Comparison of ENCODE assay signal across 21 cellular contexts in genomic region chr2:194090251-194090905, GRCh38.
DNase-seq lines count a peak whose midpoint lies in the region; ATAC-seq and TF ChIP-seq lines count a peak whose summit lies in the region.
"Had no signal": no experiment of that assay in that cellular context is flagged by ENCODE, and none has a peak within 500 bp of the region (broad histone marks: within the 10 kb centered on the region; RNA-seq: fewer than 3 reads in every experiment).

No MANE protein-coding gene starts in this region.

- no peak overlapping the region for H3K4me3 ChIP-seq in BE2C (ENCODE audit: low read depth, low read length)
- H3K4me3 ChIP-seq in spleen, result no peak overlapping the region
- H3K4me3 ChIP-seq: BLaER1, GM23248, PC-9 had no signal

- H3K9me3 Mint-ChIP-seq in chondrocyte (ENCODE audit: low read depth) (peaks cover 2% of the 10 kb centered on the region), type B pancreatic cell (no peaks in the 10 kb centered on the region)

- H3K4me3 Mint-ChIP-seq in chondrocyte (ENCODE audit: unreplicated experiment), result no peak overlapping the region
- H3K4me3 Mint-ChIP-seq in type B pancreatic cell, result no peak overlapping the region
- H3K4me3 Mint-ChIP-seq: CD4-positive, CD25-positive, alpha-beta regulatory T cell had no signal

- H3K4me1 Mint-ChIP-seq in chondrocyte (ENCODE audit: low read depth), result peaks cover 4% of the 10 kb centered on the region
- H3K4me1 Mint-ChIP-seq in type B pancreatic cell (ENCODE audit: unreplicated experiment), result peaks cover 16% of the 10 kb centered on the region
- H3K4me1 Mint-ChIP-seq: CD4-positive, CD25-positive, alpha-beta regulatory T cell had no signal

- H3K27me3 ChIP-seq in BE2C, result no peaks in the 10 kb centered on the region
- no peaks in the 10 kb centered on the region for H3K27me3 ChIP-seq in spleen (replicated peaks in 1 of 7)
- H3K27me3 ChIP-seq: BLaER1 had no signal

- no peaks in the 10 kb centered on the region for H3K9me3 ChIP-seq in BE2C
- H3K9me3 ChIP-seq in spleen, result peaks cover 0 to 5% (median 0%) of the 10 kb centered on the region in 8 donors

- no peak for TF ChIP-seq POLR2A in spleen (IDR thresholded peaks at IDR 0.05)

- H3K27ac Mint-ChIP-seq in chondrocyte (ENCODE audit: unreplicated experiment) (no peak overlapping the region), type B pancreatic cell (no peak overlapping the region)
- H3K27ac Mint-ChIP-seq: CD4-positive, CD25-positive, alpha-beta regulatory T cell had no signal

- no peaks in the 10 kb centered on the region for H3K27me3 Mint-ChIP-seq in chondrocyte (ENCODE audit: low read depth)
- H3K27me3 Mint-ChIP-seq in type B pancreatic cell, result no peaks in the 10 kb centered on the region
- H3K27me3 Mint-ChIP-seq: CD4-positive, CD25-positive, alpha-beta regulatory T cell had no signal

- H3K36me3 ChIP-seq in BE2C (no peaks in the 10 kb centered on the region), spleen (no peaks in the 10 kb centered on the region)
- H3K36me3 ChIP-seq: BLaER1 had no signal

- DNase-seq in Right ventricle myocardium inferior (ENCODE audit: missing footprints), result peak; percentile 71
- no peak for DNase-seq in Right ventricle myocardium superior
- DNase-seq in BE2C, result peak; percentile 5
- peak; percentile 90 for DNase-seq in chondrocyte (ENCODE audit: low spot score)
- peak; percentile 73 for DNase-seq in spleen
- no peak for DNase-seq in type B pancreatic cell (ENCODE audit: extremely low spot score, unreplicated experiment)
- no peak for DNase-seq in HT-29 (ENCODE audit: low spot score)
- DNase-seq in dedifferentiated amniotic fluid mesenchymal stem cell (ENCODE audit: extremely low spot score), result no peak
- DNase-seq: CD4-positive, CD25-positive, alpha-beta regulatory T cell; GM23248; H7; KBM-7; MV-4-11; NCI-H1105; NCI-H1436 treated with DMSO at 0.1 percent for 48 hours; NCI-H1930; NCI-H446 treated with DMSO at 0.1 percent for 48 hours; NCI-H526 treated with DMSO at 0.1 percent for 48 hours; PC-9; SHP77 treated with DMSO at 0.1 percent for 48 hours had no signal

- ATAC-seq in Right ventricle myocardium inferior (no peak), Right ventricle myocardium superior (ENCODE audit: poor library complexity) (no peak)

- 85 to 93% (median 90%) methylated on average over 10 to 32 of the region's 32 CpGs for WGBS in spleen, 5 donors

- H3K36me3 Mint-ChIP-seq in chondrocyte (ENCODE audit: low read depth) (no peaks in the 10 kb centered on the region), type B pancreatic cell (no peaks in the 10 kb centered on the region)
- H3K36me3 Mint-ChIP-seq: CD4-positive, CD25-positive, alpha-beta regulatory T cell had no signal

- no peak overlapping the region for H3K27ac ChIP-seq in spleen
- H3K27ac ChIP-seq: BLaER1, GM23248, PC-9 had no signal

- H3K4me1 ChIP-seq in BE2C (peaks cover 9% of the 10 kb centered on the region; the same call in 1 of the 2 replicates), spleen (no peaks in the 10 kb centered on the region)

- TF ChIP-seq CTCF in BE2C (IDR thresholded peaks at IDR 0.05; ENCODE audit: low read depth, low read length), result no peak
- no peak for TF ChIP-seq CTCF in chondrocyte (IDR thresholded peaks at IDR 0.05)
- no peak for TF ChIP-seq CTCF in spleen (IDR thresholded peaks at IDR 0.05 in 8 of 11, conservative IDR thresholded peaks at IDR 0.05 in 3 of 11)
- TF ChIP-seq CTCF in type B pancreatic cell (conservative IDR thresholded peaks at IDR 0.05), result no peak

- intact Hi-C loops in Right ventricle myocardium inferior (cut with DNase I) (no loop called here), Right ventricle myocardium superior (cut with DNase I) (no loop called here), spleen (cut with DNase I; ENCODE audit: low total_unique reads) (no loop called here)

Comparison
In these comparisons a context has a peak if more than half of its experiments do, and no peak if none do; other contexts are left out.
1. DNase-seq: peak in Right ventricle myocardium inferior (single experiment), BE2C (single experiment), chondrocyte (single experiment) and spleen (single experiment); none in Right ventricle myocardium superior (single experiment), type B pancreatic cell (single experiment), HT-29 (single experiment) and dedifferentiated amniotic fluid mesenchymal stem cell (single experiment).